Comparison of ENCODE assay signal across 15 cellular contexts in the genomic region with DNA sequence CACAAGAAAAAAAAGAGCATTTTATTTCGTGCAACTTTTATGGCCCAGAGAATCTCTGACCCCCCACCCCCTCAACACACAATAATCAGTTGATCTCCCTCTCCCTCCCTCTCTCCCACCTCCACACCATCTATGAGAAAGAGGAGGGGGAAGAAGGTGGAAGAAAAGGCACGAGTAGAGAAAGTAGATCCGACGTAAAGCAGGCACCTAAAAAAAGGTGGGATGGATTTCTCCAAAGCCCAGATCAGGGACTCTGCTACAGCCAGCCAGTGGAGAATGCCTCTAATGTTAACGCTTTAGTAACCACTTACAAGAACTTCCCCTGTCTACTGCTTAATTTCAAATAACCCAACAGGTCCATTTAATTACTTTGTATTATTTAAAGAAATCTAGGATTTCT. TPM values are rescaled to one million over a fixed set of nuclear protein-coding genes. Genes with fewer than 3 reads are reported as not detected.
A peak's percentile ranks its signal among the peaks of the same experiment; 100 is the strongest.
DNase-seq lines count a peak whose midpoint lies in the region; ATAC-seq and TF ChIP-seq lines count a peak whose summit lies in the region.
"Had no signal": no experiment of that assay in that cellular context is flagged by ENCODE, and none has a peak within 500 bp of the region (broad histone marks: within the 10 kb centered on the region; RNA-seq: fewer than 3 reads in every experiment).

No MANE protein-coding gene starts in this region.

- TF ChIP-seq CTCF in brain (conservative IDR thresholded peaks at IDR 0.05) (no peak), retinal pigment epithelial cell (conservative IDR thresholded peaks at IDR 0.05; ENCODE audit: low read depth, low read length) (no peak), thyroid gland (IDR thresholded peaks at IDR 0.05) (no peak)

- peaks cover 28% of the 10 kb centered on the region for H3K4me1 Mint-ChIP-seq in brain
- H3K4me1 Mint-ChIP-seq: activated CD8-positive, alpha-beta memory T cell treated with anti-CD3 and anti-CD28 coated beads, Interleukin-2, amount 10 ng/mL, durations not matched to agents 7 days and 5 days had no signal

- H3K4me1 ChIP-seq in iPS-18a (ENCODE audit: control insufficient read depth, low read depth, low read length) (no peaks in the 10 kb centered on the region), thyroid gland (peaks cover 4 to 8% of the 10 kb centered on the region in 2 donors)

- H3K9me3 Mint-ChIP-seq in brain: peaks cover 13 to 30% (median 21%) of the 10 kb centered on the region in 5 experiments

- H3K36me3 Mint-ChIP-seq in brain: peaks cover 48% of the 10 kb centered on the region

- H3K4me3 Mint-ChIP-seq in brain: peak overlapping the region; percentile 64 to 81 (median 74)
- H3K4me3 Mint-ChIP-seq: activated CD8-positive, alpha-beta memory T cell treated with anti-CD3 and anti-CD28 coated beads, Interleukin-2, amount 10 ng/mL, durations not matched to agents 7 days and 5 days; central memory CD8-positive, alpha-beta T cell had no signal

- no peak for TF ChIP-seq POLR2A in thyroid gland (IDR thresholded peaks at IDR 0.05)

- H3K27ac ChIP-seq in iPS-18a (ENCODE audit: low read length) (no peak overlapping the region), thyroid gland (no peak overlapping the region)
- H3K27ac ChIP-seq: epithelial cell of prostate had no signal

- peak overlapping the region; percentile 50 to 83 (median 76) for H3K27ac Mint-ChIP-seq in brain
- H3K27ac Mint-ChIP-seq: activated CD8-positive, alpha-beta memory T cell treated with anti-CD3 and anti-CD28 coated beads, Interleukin-2, amount 10 ng/mL, durations not matched to agents 7 days and 5 days had no signal

- peak; percentile 59 for DNase-seq in H7
- no peak for DNase-seq in retinal pigment epithelial cell (ENCODE audit: low read depth)
- no peak for DNase-seq in NCI-H774 (lab: John Stamatoyannopoulos, UW)
- no peak for DNase-seq in DMS114 treated with DMSO at 0.1 percent for 48 hours (lab: John Stamatoyannopoulos, UW; ENCODE audit: unreplicated experiment)
- no peak for DNase-seq in thyroid gland
- DNase-seq: activated CD8-positive, alpha-beta memory T cell treated with anti-CD3 and anti-CD28 coated beads, Interleukin-2, amount 10 ng/mL, durations not matched to agents 7 days and 5 days; activated naive CD4-positive, alpha-beta T cell treated with anti-CD3 and anti-CD28 coated beads, Interleukin-2, amount 50 U/mL, for 16 hours; NCI-H1092 treated with DMSO at 0.1 percent for 48 hours; NCI-H226; occipital lobe had no signal

- H3K9me3 ChIP-seq in iPS-18a (ENCODE audit: control insufficient read depth, low read depth, low read length) (peaks cover 16% of the 10 kb centered on the region), thyroid gland (no peaks in the 10 kb centered on the region)

- WGBS in thyroid gland, 2 donors: 19 to 30% methylated on average over 5 of the region's 5 CpGs

- no peaks in the 10 kb centered on the region for H3K36me3 ChIP-seq in H7 (replicated peaks; ENCODE audit: control insufficient read depth, insufficient read depth, low read length)
- no peaks in the 10 kb centered on the region for H3K36me3 ChIP-seq in iPS-18a (ENCODE audit: control insufficient read depth, low read depth, low read length)
- no peaks in the 10 kb centered on the region for H3K36me3 ChIP-seq in thyroid gland

- H3K27me3 ChIP-seq in H7 (ENCODE audit: control insufficient read depth, insufficient read depth, low read length) (no peaks in the 10 kb centered on the region), iPS-18a (ENCODE audit: control insufficient read depth, insufficient read depth, low read length) (no peaks in the 10 kb centered on the region), thyroid gland (no peaks in the 10 kb centered on the region)

- peak overlapping the region; percentile 36 for H3K9ac ChIP-seq in iPS-18a (ENCODE audit: low read length)

- H3K27me3 Mint-ChIP-seq in brain: no peaks in the 10 kb centered on the region
- H3K27me3 Mint-ChIP-seq: activated CD8-positive, alpha-beta memory T cell treated with anti-CD3 and anti-CD28 coated beads, Interleukin-2, amount 10 ng/mL, durations not matched to agents 7 days and 5 days; central memory CD8-positive, alpha-beta T cell had no signal

- H3K4me3 ChIP-seq in H7 (ENCODE audit: insufficient read depth, low read depth, low read length): peak overlapping the region; percentile 6; the same call in 1 of the 2 replicates
- H3K4me3 ChIP-seq in iPS-18a (ENCODE audit: low read length): peak overlapping the region; percentile 48
- peak overlapping the region; percentile 22 for H3K4me3 ChIP-seq in retinal pigment epithelial cell (ENCODE audit: low read length)
- H3K4me3 ChIP-seq in thyroid gland (replicated peaks in 1 of 3): no peak overlapping the region

- ATAC-seq in GM18517 (IDR thresholded peaks at IDR 0.05; ENCODE audit: unreplicated experiment): no peak
- ATAC-seq: activated CD8-positive, alpha-beta memory T cell treated with anti-CD3 and anti-CD28 coated beads, Interleukin-2, amount 10 ng/mL, durations not matched to agents 7 days and 5 days had no signal

- intact Hi-C loops in thyroid gland (cut with DNase I): no loop called here

RNA-seq across cellular contexts. Expression of gene KMT2C, which starts 24.4 kb away (rescaled TPM):
- 8.5 and 14.6 TPM in 2 replicates for total RNA-seq in H7 (2014; rRNA removed; shearing (Covaris generic))
- 20.3 TPM for polyA plus RNA-seq in brain (ENCODE audit: insufficient read depth, low read depth, low replicate concordance)
- total RNA-seq in thyroid gland: 100 to 1,000 TPM in 2 of 4 donors, 10 to 100 TPM in 2; 77.4 to 174 (median 114) TPM

Comparison
In these comparisons a context has a peak if more than half of its experiments do, and no peak if none do; other contexts are left out.
1. H3K4me3 ChIP-seq: peak in H7 (single experiment), iPS-18a (single experiment) and retinal pigment epithelial cell (single experiment); none in thyroid gland (0 of 3).